Comparison of ENCODE assay signal across 12 cellular contexts in genomic region chr10:12594448-12594944, GRCh38.
A peak's percentile ranks its signal among the peaks of the same experiment; 100 is the strongest.
DNase-seq lines count a peak whose midpoint lies in the region; ATAC-seq and TF ChIP-seq lines count a peak whose summit lies in the region.
"Had no signal": no experiment of that assay in that cellular context is flagged by ENCODE, and none has a peak within 500 bp of the region (broad histone marks: within the 10 kb centered on the region; RNA-seq: fewer than 3 reads in every experiment).

No MANE protein-coding gene starts in this region.

- H3K4me1 ChIP-seq in BLaER1 = peaks cover 50% of the 10 kb centered on the region
- H3K4me1 ChIP-seq in mucosa of descending colon (ENCODE audit: low read depth) = no peaks in the 10 kb centered on the region
- H3K4me1 ChIP-seq: BE2C had no signal

- peak; percentile 82 for DNase-seq in Jurkat, Clone E6-1 (ENCODE audit: low read depth, low spot score)
- peak; percentile 70 for DNase-seq in activated effector memory CD4-positive, alpha-beta T cell treated with anti-CD3 and anti-CD28 coated beads, Interleukin-2, amount 50 U/mL, for 16 hours
- DNase-seq in mucosa of descending colon = no peak
- no peak for DNase-seq in NCI-H2107 (lab: John Stamatoyannopoulos, UW)
- DNase-seq in C1 segment of cervical spinal cord (lab: John Stamatoyannopoulos, UW) = no peak
- DNase-seq in NAMALWA (ENCODE audit: low spot score) = no peak
- no peak for DNase-seq in omental fat pad (ENCODE audit: low spot score)
- DNase-seq: BE2C, heart right ventricle, mesenchymal stem cell, NCI-H2029 had no signal

- peak overlapping the region; percentile 44; the same call in 1 of the 2 replicates for H3K27ac ChIP-seq in BLaER1

- H3K36me3 ChIP-seq in BLaER1 = peaks cover 6% of the 10 kb centered on the region; the same call in 1 of the 2 replicates
- no peaks in the 10 kb centered on the region for H3K36me3 ChIP-seq in mucosa of descending colon (ENCODE audit: low read depth)
- H3K36me3 ChIP-seq: BE2C, heart right ventricle had no signal

- H3K9me3 ChIP-seq in BLaER1 (peaks cover 16% of the 10 kb centered on the region), mucosa of descending colon (no peaks in the 10 kb centered on the region)
- H3K9me3 ChIP-seq: BE2C had no signal

- H3K27me3 ChIP-seq in BLaER1 = no peaks in the 10 kb centered on the region
- H3K27me3 ChIP-seq: BE2C, heart right ventricle had no signal

- no peaks in the 10 kb centered on the region for H4K20me1 ChIP-seq in BLaER1

- H3K9ac ChIP-seq in BLaER1 = no peak overlapping the region

- intact Hi-C loops in mucosa of descending colon (cut with DNase I, micrococcal nuclease) = no loop called here

- TF ChIP-seq CTCF in mucosa of descending colon (IDR thresholded peaks at IDR 0.05) (no peak), omental fat pad (IDR thresholded peaks at IDR 0.05) (no peak)

- peak; percentile 62 for ATAC-seq in mucosa of descending colon
- ATAC-seq in omental fat pad (ENCODE audit: low FRiP score) = no peak

- H3K4me3 ChIP-seq in BLaER1 (no peak overlapping the region), mucosa of descending colon (no peak overlapping the region)
- no peak overlapping the region; the same call in 1 of the 2 replicates for H3K4me3 ChIP-seq in Jurkat, Clone E6-1 (ENCODE audit: low read length)
- H3K4me3 ChIP-seq: heart right ventricle had no signal

- peak overlapping the region; percentile 54 for H3K4me2 ChIP-seq in BLaER1

Comparison
In these comparisons a context has a peak if more than half of its experiments do, and no peak if none do; other contexts are left out.
1. DNase-seq: peak in Jurkat, Clone E6-1 (single experiment) and activated effector memory CD4-positive, alpha-beta T cell treated with anti-CD3 and anti-CD28 coated beads, Interleukin-2, amount 50 U/mL, for 16 hours (single experiment); none in mucosa of descending colon (0 of 3), NCI-H2107 (single experiment), C1 segment of cervical spinal cord (0 of 14), NAMALWA (single experiment) and omental fat pad (single experiment).